8 cellular contexts compared by ENCODE assay signal in the genomic region with DNA sequence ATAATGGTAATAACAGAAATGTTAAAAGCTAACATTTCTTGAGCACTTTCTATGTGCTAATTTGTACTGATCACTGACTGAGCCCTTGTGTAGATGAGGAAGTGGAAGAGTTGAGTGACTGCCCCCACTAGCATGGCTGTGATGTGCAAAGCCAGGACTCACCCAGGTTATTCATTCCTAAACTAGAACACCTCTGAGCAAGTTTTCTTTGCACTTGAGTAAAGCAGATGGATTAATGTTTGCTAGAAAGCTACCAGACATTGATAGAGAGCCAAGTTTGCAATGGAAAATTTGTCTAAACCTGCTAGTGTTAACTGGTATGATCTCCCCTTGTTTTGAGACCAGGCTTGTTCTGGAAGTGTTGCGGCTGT.
DNase-seq lines count a peak whose midpoint lies in the region; ATAC-seq, FAIRE-seq and TF ChIP-seq lines count a peak whose summit lies in the region.

No MANE protein-coding gene starts in this region.

- no peak for TF ChIP-seq RAD21 in H1 (IDR thresholded peaks at IDR 0.05 in 1 of 2, conservative IDR thresholded peaks at IDR 0.05 in 1 of 2; ENCODE audit: low read depth in 2 of 2, low read length in 2 of 2)

- peaks cover 28% of the 10 kb centered on the region for H3K4me1 ChIP-seq in DND-41 (ENCODE audit: insufficient read depth, low read length)
- peaks cover 0 to 5% (median 0%) of the 10 kb centered on the region in 4 experiments; a peak in 1 of 7 replicates for H3K4me1 ChIP-seq in H1 (replicated peaks in 1 of 4; ENCODE audit: control insufficient read depth in 3 of 4, insufficient read depth in 4 of 4, low read length in 3 of 4)

- H3K23ac ChIP-seq in H1 (ENCODE audit: insufficient read length): no peak overlapping the region

- no peak for TF ChIP-seq CTCF in DND-41 (IDR thresholded peaks at IDR 0.05; ENCODE audit: borderline replicate concordance, extremely low read depth, low read length, poor library complexity, severe bottlenecking)
- no peak for TF ChIP-seq CTCF in H1 (IDR thresholded peaks at IDR 0.05; ENCODE audit: control extremely low read depth in 1 of 3, insufficient read depth in 1 of 3, low read depth in 1 of 3, low read length in 3 of 3)

- no peak overlapping the region for H3K18ac ChIP-seq in H1 (ENCODE audit: extremely low read depth, low read length)

- H2BK20ac ChIP-seq in H1 (ENCODE audit: low read length): no peak overlapping the region

- no peak overlapping the region for H3K4ac ChIP-seq in H1 (replicated peaks; ENCODE audit: insufficient read length, low read depth, low read length)

- H3K9me3 ChIP-seq in DND-41 (ENCODE audit: insufficient read depth, low read length, severe bottlenecking): peaks cover 3% of the 10 kb centered on the region
- H3K9me3 ChIP-seq in H1 (ENCODE audit: insufficient read depth in 2 of 2, low read depth in 1 of 2, low read length in 1 of 2): no peaks in the 10 kb centered on the region

- POLR2A ChIA-PET in H1 (lab: Charles Lee; ENCODE audit: partially characterized antibody): no interaction called here

- H2BK12ac ChIP-seq in H1 (ENCODE audit: low read depth, low read length): no peak overlapping the region

- no peak for TF ChIP-seq POLR2A in H1 (IDR thresholded peaks at IDR 0.05; ENCODE audit: control extremely low read depth in 1 of 2, low read depth in 2 of 2, low read length in 2 of 2)

- H3K27me3 ChIP-seq in DND-41 (ENCODE audit: insufficient read depth, low read length, poor library complexity) (no peaks in the 10 kb centered on the region), H1 (replicated peaks in 1 of 4; ENCODE audit: control insufficient read depth in 3 of 4, extremely low read depth in 1 of 4, insufficient read depth in 3 of 4, low read length in 3 of 4) (no peaks in the 10 kb centered on the region)

- peaks cover 26% of the 10 kb centered on the region for H3K79me2 ChIP-seq in DND-41 (ENCODE audit: insufficient read depth, low read length)
- H3K79me2 ChIP-seq in H1 (ENCODE audit: control insufficient read depth in 1 of 2, insufficient read depth in 2 of 2, low read length in 2 of 2): no peaks in the 10 kb centered on the region

- no peaks in the 10 kb centered on the region for H3K79me1 ChIP-seq in H1 (ENCODE audit: low read depth, low read length)

- no peak overlapping the region for H2AFZ ChIP-seq in DND-41 (ENCODE audit: low read depth, low read length)
- H2AFZ ChIP-seq in H1 (ENCODE audit: low read length): no peak overlapping the region

- H2BK15ac ChIP-seq in H1 (ENCODE audit: low read length): peak overlapping the region; percentile 61; the same call in 1 of the 2 replicates

- no peak overlapping the region for H2BK120ac ChIP-seq in H1 (replicated peaks; ENCODE audit: low read depth, low read length)

- no peak overlapping the region for H3K14ac ChIP-seq in H1 (ENCODE audit: insufficient read length)

- TF ChIP-seq EP300 in H1 (IDR thresholded peaks at IDR 0.05; ENCODE audit: borderline replicate concordance in 1 of 2, low read depth in 2 of 2, low read length in 2 of 2): no peak

- no peak overlapping the region; the same call in 1 of the 2 replicates for H2AK5ac ChIP-seq in H1 (ENCODE audit: low read depth, low read length)

- H3K36me3 ChIP-seq in DND-41 (ENCODE audit: insufficient read depth, low read length) (no peaks in the 10 kb centered on the region), H1 (ENCODE audit: control insufficient read depth in 2 of 4, insufficient read depth in 4 of 4, low read length in 3 of 4) (no peaks in the 10 kb centered on the region)

- H3K27ac ChIP-seq in DND-41 (ENCODE audit: low read length): peak overlapping the region; percentile 72; the same call in 1 of the 2 replicates
- H3K27ac ChIP-seq in H1 (ENCODE audit: low read depth, low read length): no peak overlapping the region

- H3K4me3 ChIP-seq in DND-41 (ENCODE audit: low read depth in 1 of 2, low read length in 2 of 2): no peak overlapping the region; a peak in 1 of 4 replicates
- H3K4me3 ChIP-seq in H1 (ENCODE audit: extremely low read depth in 1 of 4, insufficient read depth in 2 of 4, low read depth in 3 of 4, low read length in 4 of 4): peak overlapping the region in 1 of 4 experiments; percentile 47; a peak in 1 of 8 replicates

- CTCF ChIA-PET in H1 (lab: Charles Lee; ENCODE audit: partially characterized antibody): interaction anchor here (0.6 to 1.3 kb wide), 2 partner anchors 22 to 66 kb away, joined by 3 to 5 read pairs; no protein-coding TSS in a partner anchor

- intact Hi-C loops in left cardiac atrium (cut with DNase I): loop anchor here in 1 of 2 donors (10.0 kb wide), 1 partner anchor 53 kb away; no protein-coding TSS in a partner anchor

- ATAC-seq in DND-41 (ENCODE audit: insufficient read depth, low read depth) (peak; percentile 39; the same call in 1 of the 3 replicates), GM19463 (IDR thresholded peaks at IDR 0.05; ENCODE audit: unreplicated experiment) (peak; percentile 83), HG03442 (IDR thresholded peaks at IDR 0.05; ENCODE audit: unreplicated experiment) (peak; percentile 95), left cardiac atrium (no peak)

- no peak overlapping the region for H3K56ac ChIP-seq in H1 (replicated peaks; ENCODE audit: insufficient read length, low read depth, low read length)

- DNase-seq in DND-41: no peak
- DNase-seq in H1 (ENCODE audit: low read depth in 1 of 2, low spot score in 2 of 2): no peak
- no peak for DNase-seq in NCI-H2227 treated with DMSO at 0.1 percent for 48 hours (lab: John Stamatoyannopoulos, UW)
- no peak for DNase-seq in D341Med (ENCODE audit: low spot score)
- no peak for DNase-seq in left cardiac atrium
- DNase-seq in middle frontal gyrus (ENCODE audit: extremely low spot score, low spot score): no peak

- WGBS in H1 (ENCODE audit: extremely low coverage in 1 of 2, insufficient coverage in 1 of 2, insufficient read length in 1 of 2, insufficient replicate concordance in 2 of 2, low coverage in 1 of 2, low lambda C conversion rate in 2 of 2, missing lambda C conversion rate in 1 of 2), 2 experiments: 85% methylated on average over 1 of the region's 1 CpG; no CpG with 5 or more reads in 1 of the 2 experiments

- FAIRE-seq in H1 (lab: Jason Lieb, UNC): no peak

- no peaks in the 10 kb centered on the region for H3K23me2 ChIP-seq in H1 (ENCODE audit: low read depth, low read length)

- H3K9ac ChIP-seq in DND-41 (ENCODE audit: low read depth, low read length): no peak overlapping the region
- no peak overlapping the region for H3K9ac ChIP-seq in H1 (replicated peaks in 1 of 4; ENCODE audit: extremely low read depth in 1 of 4, low read depth in 3 of 4, low read length in 3 of 4)

- H4K91ac ChIP-seq in H1 (replicated peaks; ENCODE audit: insufficient read length, low read length): no peak overlapping the region

- H4K20me1 ChIP-seq in DND-41 (ENCODE audit: insufficient read depth, low read length): no peaks in the 10 kb centered on the region
- no peaks in the 10 kb centered on the region for H4K20me1 ChIP-seq in H1 (replicated peaks in 1 of 2; ENCODE audit: control insufficient read depth in 1 of 2, insufficient read depth in 2 of 2, low read length in 2 of 2)

- H2BK5ac ChIP-seq in H1 (ENCODE audit: low read depth, low read length): no peak overlapping the region

- no peak overlapping the region for H4K8ac ChIP-seq in H1 (ENCODE audit: extremely low read depth, insufficient read depth, low read length)

- H4K5ac ChIP-seq in H1 (ENCODE audit: insufficient read length, low read depth, low read length): no peak overlapping the region

- H3K4me2 ChIP-seq in DND-41 (ENCODE audit: insufficient read depth, low read length) (peak overlapping the region; percentile 57; the same call in 1 of the 2 replicates), H1 (ENCODE audit: insufficient read depth in 1 of 2, low read depth in 2 of 2, low read length in 2 of 2) (peak overlapping the region in 1 of 2 experiments; percentile 63; a peak in 2 of 4 replicates)

TF ChIP-seq in H1, 55 proteins besides CTCF, POLR2A, EP300 and RAD21:
- TF ChIP-seq GABPA (IDR thresholded peaks at IDR 0.05; ENCODE audit: borderline replicate concordance, insufficient read depth, low read length) (no peak), TCF12 (IDR thresholded peaks at IDR 0.05; ENCODE audit: low read depth, low read length) (no peak), GTF2F1 (IDR thresholded peaks at IDR 0.05; ENCODE audit: borderline replicate concordance, low read depth, low read length) (no peak), KDM5A (IDR thresholded peaks at IDR 0.05; ENCODE audit: low read length) (no peak), E2F6 (IDR thresholded peaks at IDR 0.05) (no peak), TAF7 (optimal IDR thresholded peaks at IDR 0.05; ENCODE audit: borderline replicate concordance, low read depth, low read length) (no peak), EGR1 (IDR thresholded peaks at IDR 0.05; ENCODE audit: borderline replicate concordance, low read depth, low read length) (no peak)

Comparison
In these comparisons a context has a peak if more than half of its experiments do, and no peak if none do; other contexts are left out.
1. ATAC-seq: peak in DND-41 (single experiment), GM19463 (single experiment) and HG03442 (single experiment); none in left cardiac atrium (0 of 2).